In the genomic region with DNA sequence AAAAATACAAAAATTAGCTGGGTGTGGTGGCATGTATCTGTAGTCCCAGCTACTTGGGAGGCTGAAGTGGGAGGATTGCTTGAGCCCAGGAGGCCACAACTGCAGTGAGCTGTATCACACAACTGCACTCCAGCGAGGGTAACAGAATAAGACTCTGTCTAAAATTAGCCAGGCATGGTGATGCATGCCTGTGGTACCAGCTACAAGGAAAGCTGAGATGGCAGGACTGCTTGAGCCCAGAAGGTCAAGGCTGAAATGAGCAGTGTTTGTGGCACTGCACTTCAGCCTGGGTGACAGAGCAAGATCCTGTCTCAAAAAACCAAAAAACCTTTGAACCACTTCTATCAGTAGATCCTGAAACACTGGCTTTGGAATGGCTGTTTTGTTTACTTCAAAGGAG, we compare ENCODE assay signal across 1 cellular context.
TF ChIP-seq lines count a peak whose summit lies in the region.

No MANE protein-coding gene starts in this region.

TF ChIP-seq in HepG2, 621 proteins besides CTCF, POLR2A, EP300 and RAD21:
- TF ChIP-seq EEA1 (CRISPR knock-in tag; IDR thresholded peaks at IDR 0.05; ENCODE audit: borderline replicate concordance) (no peak), BRD4 (CRISPR knock-in tag; IDR thresholded peaks at IDR 0.05) (no peak), SMYD3 (CRISPR knock-in tag; IDR thresholded peaks at IDR 0.05) (no peak), ZNF713 (CRISPR knock-in tag; IDR thresholded peaks at IDR 0.05) (no peak), RXRB (CRISPR knock-in tag; IDR thresholded peaks at IDR 0.05; ENCODE audit: borderline replicate concordance) (no peak), PHF5A (CRISPR knock-in tag; IDR thresholded peaks at IDR 0.05; ENCODE audit: low read depth, unreplicated experiment) (no peak), HNRNPK (IDR thresholded peaks at IDR 0.05; ENCODE audit: low read depth, low read length, poor library complexity, severe bottlenecking) (no peak), DNMT3B (CRISPR knock-in tag; conservative IDR thresholded peaks at IDR 0.05) (no peak), ZBTB42 (CRISPR knock-in tag; IDR thresholded peaks at IDR 0.05) (no peak), EED (CRISPR knock-in tag; IDR thresholded peaks at IDR 0.05) (no peak), NFYC (CRISPR knock-in tag; IDR thresholded peaks at IDR 0.05) (no peak), ZNF225 (CRISPR knock-in tag; IDR thresholded peaks at IDR 0.05) (no peak), ZNF607 (CRISPR knock-in tag; IDR thresholded peaks at IDR 0.05; ENCODE audit: borderline replicate concordance) (no peak), ZFAT (CRISPR knock-in tag; conservative IDR thresholded peaks at IDR 0.05) (no peak), SYNCRIP (IDR thresholded peaks at IDR 0.05; ENCODE audit: insufficient read depth, low read depth, low read length) (no peak), ZNF788 (CRISPR knock-in tag; IDR thresholded peaks at IDR 0.05; ENCODE audit: borderline replicate concordance) (no peak), SNAPC2 (CRISPR knock-in tag; IDR thresholded peaks at IDR 0.05) (no peak)
- TF ChIP-seq, protein P1, sequence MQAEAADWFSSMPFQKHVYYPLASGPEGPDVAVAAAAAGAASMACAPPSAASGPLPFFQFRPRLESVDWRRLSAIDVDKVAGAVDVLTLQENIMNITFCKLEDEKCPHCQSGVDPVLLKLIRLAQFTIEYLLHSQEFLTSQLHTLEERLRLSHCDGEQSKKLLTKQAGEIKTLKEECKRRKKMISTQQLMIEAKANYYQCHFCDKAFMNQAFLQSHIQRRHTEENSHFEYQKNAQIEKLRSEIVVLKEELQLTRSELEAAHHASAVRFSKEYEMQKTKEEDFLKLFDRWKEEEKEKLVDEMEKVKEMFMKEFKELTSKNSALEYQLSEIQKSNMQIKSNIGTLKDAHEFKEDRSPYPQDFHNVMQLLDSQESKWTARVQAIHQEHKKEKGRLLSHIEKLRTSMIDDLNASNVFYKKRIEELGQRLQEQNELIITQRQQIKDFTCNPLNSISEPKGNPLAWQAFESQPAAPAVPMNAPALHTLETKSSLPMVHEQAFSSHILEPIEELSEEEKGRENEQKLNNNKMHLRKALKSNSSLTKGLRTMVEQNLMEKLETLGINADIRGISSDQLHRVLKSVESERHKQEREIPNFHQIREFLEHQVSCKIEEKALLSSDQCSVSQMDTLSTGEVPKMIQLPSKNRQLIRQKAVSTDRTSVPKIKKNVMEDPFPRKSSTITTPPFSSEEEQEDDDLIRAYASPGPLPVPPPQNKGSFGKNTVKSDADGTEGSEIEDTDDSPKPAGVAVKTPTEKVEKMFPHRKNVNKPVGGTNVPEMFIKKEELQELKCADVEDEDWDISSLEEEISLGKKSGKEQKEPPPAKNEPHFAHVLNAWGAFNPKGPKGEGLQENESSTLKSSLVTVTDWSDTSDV (CRISPR knock-in tag; IDR thresholded peaks at IDR 0.05), result no peak
